Comparison of ENCODE assay signal across 15 cellular contexts in the genomic region with DNA sequence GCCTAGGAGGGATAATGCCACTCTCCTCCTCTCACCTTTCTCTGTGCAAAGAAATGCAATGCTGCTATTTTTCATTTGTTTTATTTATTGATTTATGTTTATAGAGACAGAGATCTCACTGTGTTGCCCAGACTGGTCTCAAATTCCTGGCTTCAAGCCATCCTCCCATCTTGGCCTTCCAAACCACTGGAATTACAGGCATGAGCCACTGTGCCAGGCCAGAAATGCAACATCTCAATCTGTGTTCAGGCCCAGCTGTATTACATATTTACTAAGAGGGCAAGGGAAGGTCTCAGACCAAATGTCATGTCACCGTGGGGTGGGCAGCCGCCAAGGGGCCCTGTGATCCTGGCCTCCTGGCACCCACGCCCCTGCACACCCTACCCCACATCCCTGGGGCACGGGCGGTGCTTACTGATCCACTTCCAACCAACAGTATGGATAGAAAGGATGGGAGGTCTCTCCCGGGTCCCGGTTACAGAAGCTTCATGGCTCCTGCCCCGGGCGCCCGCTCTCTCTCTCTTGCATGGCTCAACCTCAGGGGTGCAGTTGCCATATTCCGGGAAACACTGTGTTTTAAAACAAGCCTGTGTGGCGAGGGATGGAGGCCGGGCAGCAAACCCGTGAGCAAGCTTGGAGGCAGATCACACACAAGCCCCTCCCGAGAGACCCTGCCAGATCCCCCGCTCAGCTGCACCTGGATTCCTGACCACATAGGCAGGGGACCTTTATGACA.
DNase-seq lines count a peak whose midpoint lies in the region; ATAC-seq and TF ChIP-seq lines count a peak whose summit lies in the region.
"Had no signal": no experiment of that assay in that cellular context is flagged by ENCODE, and none has a peak within 500 bp of the region (broad histone marks: within the 10 kb centered on the region; RNA-seq: fewer than 3 reads in every experiment).

No MANE protein-coding gene starts in this region.

- H3K36me3 ChIP-seq in adipocyte (ENCODE audit: control insufficient read depth, insufficient read depth, low read length, severe bottlenecking): peaks cover 27% of the 10 kb centered on the region

- no peaks in the 10 kb centered on the region for H3K9me3 ChIP-seq in adipocyte (ENCODE audit: control insufficient read depth, low read length)
- H3K9me3 ChIP-seq: adrenal gland, psoas muscle had no signal

- peak; percentile 1 for DNase-seq in NCI-H2029 (lab: John Stamatoyannopoulos, UW)
- no peak for DNase-seq in NCI-H2029 treated with DMSO at 0.1 percent for 48 hours (lab: John Stamatoyannopoulos, UW)
- DNase-seq in adipocyte (ENCODE audit: low read depth): peak; percentile 67
- DNase-seq in foreskin fibroblast: peak; percentile 43 to 67
- DNase-seq in stromal cell of bone marrow (ENCODE audit: low read depth): peak; percentile 36
- DNase-seq in activated CD8-positive, alpha-beta memory T cell treated with anti-CD3 and anti-CD28 coated beads, Interleukin-2, amount 50 U/mL, for 4 hours: no peak
- no peak for DNase-seq in DMS 273 (lab: John Stamatoyannopoulos, UW; ENCODE audit: unreplicated experiment)
- DNase-seq: activated CD4-positive, alpha-beta T cell treated with anti-CD3 and anti-CD28 coated beads, Interleukin-2, amount 50 U/mL, for 1 hour; activated T-cell treated with anti-CD3 and anti-CD28 coated beads, Interleukin-2, amount 50 U/mL, for 4 hours; effector CD4-positive, alpha-beta T cell; psoas muscle; stimulated activated CD4-positive, alpha-beta T cell treated with anti-CD3 and anti-CD28 coated beads, Interleukin-1b, Interleukin-23, amount 100 ng/mL, for 48 hours had no signal

- no peak overlapping the region for H3K9ac ChIP-seq in adipocyte (ENCODE audit: low read length)

- peaks cover 6% of the 10 kb centered on the region for H3K4me1 ChIP-seq in adipocyte (ENCODE audit: control insufficient read depth, insufficient read depth, low read length)
- H3K4me1 ChIP-seq: adrenal gland, psoas muscle had no signal

- no peak overlapping the region for H3K4me3 ChIP-seq in adipocyte (ENCODE audit: low read length)
- H3K4me3 ChIP-seq in foreskin fibroblast (ENCODE audit: low read depth in 1 of 2, low read length in 2 of 2): no peak overlapping the region
- H3K4me3 ChIP-seq: adrenal gland, psoas muscle, tibial nerve had no signal

- H3K27me3 ChIP-seq in adipocyte (replicated peaks; ENCODE audit: control insufficient read depth, insufficient read depth, low read length): no peaks in the 10 kb centered on the region
- H3K27me3 ChIP-seq: adrenal gland, tibial nerve had no signal

- TF ChIP-seq CTCF in foreskin fibroblast (IDR thresholded peaks at IDR 0.05; ENCODE audit: low read depth, low read length): no peak

- no peak for ATAC-seq in GM21515 (IDR thresholded peaks at IDR 0.05; ENCODE audit: unreplicated experiment)
- ATAC-seq: activated T-cell treated with anti-CD3 and anti-CD28 coated beads, Interleukin-2, amount 50 U/mL, for 4 hours; psoas muscle had no signal

Comparison
In these comparisons a context has a peak if more than half of its experiments do, and no peak if none do; other contexts are left out.
1. DNase-seq: peak in NCI-H2029 (single experiment), adipocyte (single experiment), foreskin fibroblast (2 of 2) and stromal cell of bone marrow (single experiment); none in NCI-H2029 treated with DMSO at 0.1 percent for 48 hours (single experiment), activated CD8-positive, alpha-beta memory T cell treated with anti-CD3 and anti-CD28 coated beads, Interleukin-2, amount 50 U/mL, for 4 hours (single experiment) and DMS 273 (single experiment).